Comparison of ENCODE assay signal across 18 cellular contexts in the genomic region with DNA sequence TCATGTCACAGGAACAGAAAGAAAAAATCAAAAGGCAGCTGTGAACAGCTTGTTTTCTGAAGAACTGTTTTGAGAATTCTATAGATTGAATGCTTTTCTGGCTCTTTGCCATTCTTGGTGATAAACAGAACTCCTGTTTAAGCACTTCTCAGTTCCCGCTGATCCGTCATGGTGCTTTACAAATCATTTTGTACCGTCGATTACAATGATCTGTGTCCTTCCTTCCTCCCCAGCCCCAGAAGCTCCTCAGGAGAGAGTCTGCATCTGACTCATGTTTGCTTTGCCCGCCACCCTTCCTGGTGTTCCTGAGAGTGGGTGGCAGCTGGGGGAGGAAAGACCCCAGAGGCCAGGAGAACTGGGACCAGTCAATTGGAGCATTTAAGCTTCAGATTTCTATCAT.
DNase-seq lines count a peak whose midpoint lies in the region; ATAC-seq and TF ChIP-seq lines count a peak whose summit lies in the region.
"Had no signal": no experiment of that assay in that cellular context is flagged by ENCODE, and none has a peak within 500 bp of the region (broad histone marks: within the 10 kb centered on the region; RNA-seq: fewer than 3 reads in every experiment).

No MANE protein-coding gene starts in this region.

- no peak for TF ChIP-seq RAD21 in SK-N-SH (IDR thresholded peaks at IDR 0.05; ENCODE audit: low read length)

- H4K20me1 ChIP-seq in SK-N-SH (ENCODE audit: insufficient read depth) = no peaks in the 10 kb centered on the region

- no peaks in the 10 kb centered on the region; a peak in 1 of 4 replicates for H3K4me1 ChIP-seq in SK-N-SH (ENCODE audit: control insufficient read depth in 1 of 2, insufficient read depth in 2 of 2, low read depth in 1 of 2, low read length in 1 of 2)
- H3K4me1 ChIP-seq: Caco-2, right lobe of liver, uterus had no signal

- no peaks in the 10 kb centered on the region for H3F3A ChIP-seq in SK-N-SH (replicated peaks; ENCODE audit: insufficient read depth)

- H3K4me3 ChIP-seq in SK-N-MC (0 out of 2 replicates have a peak overlapping the region, but pooled peaks have one; percentile 9), SK-N-SH (ENCODE audit: low read depth in 2 of 2, low read length in 1 of 2) (no peak overlapping the region)
- H3K4me3 ChIP-seq: right lobe of liver, uterus had no signal

- 94% methylated on average over 5 of the region's 5 CpGs for WGBS in SK-N-SH (ENCODE audit: low lambda C conversion rate)

- H3K79me2 ChIP-seq in SK-N-SH (ENCODE audit: insufficient read depth) = no peaks in the 10 kb centered on the region

- TF ChIP-seq CTCF in SK-N-SH (IDR thresholded peaks at IDR 0.05) = no peak

- H3K9ac ChIP-seq in SK-N-MC (ENCODE audit: insufficient read length) (no peak overlapping the region), SK-N-SH (no peak overlapping the region)

- H3K4me2 ChIP-seq in SK-N-SH = no peak overlapping the region

- no peak overlapping the region for H2AFZ ChIP-seq in SK-N-SH (ENCODE audit: low read depth)

- H3K27me3 ChIP-seq in SK-N-SH (ENCODE audit: insufficient read depth) = no peaks in the 10 kb centered on the region
- H3K27me3 ChIP-seq: right lobe of liver, uterus had no signal

- no peaks in the 10 kb centered on the region for H3K9me3 ChIP-seq in SK-N-MC (ENCODE audit: low read depth, low read length)
- H3K9me3 ChIP-seq in SK-N-SH = no peaks in the 10 kb centered on the region
- H3K9me3 ChIP-seq: Caco-2, right lobe of liver, uterus had no signal

- H3K9me2 ChIP-seq in SK-N-SH = no peaks in the 10 kb centered on the region

- CTCF ChIA-PET in SK-N-SH (lab: Yijun Ruan, JAX) = interaction anchor here (1.1 to 1.4 kb wide), 2 partner anchors 11 to 12 kb away, joined by 4 read pairs; no protein-coding TSS in a partner anchor

- ATAC-seq in HG03432 (IDR thresholded peaks at IDR 0.05; ENCODE audit: unreplicated experiment) (no peak), HG02678 (IDR thresholded peaks at IDR 0.05; ENCODE audit: unreplicated experiment) (no peak)
- ATAC-seq: left cardiac atrium; Right ventricle myocardium inferior; stimulated activated naive B cell treated with anti-CD40 and anti-IgM and Interleukin-4, amounts not matched to agents 10 μg/mL and 1 μg/mL and 100 μg/mL, for 72 hours had no signal

- no peak for TF ChIP-seq EP300 in SK-N-SH (IDR thresholded peaks at IDR 0.05; ENCODE audit: borderline replicate concordance in 1 of 2, low read depth in 1 of 2, low read length in 1 of 2)

- H3K36me3 ChIP-seq in SK-N-MC (ENCODE audit: insufficient read depth, low read length) (no peaks in the 10 kb centered on the region), SK-N-SH (replicated peaks in 1 of 2; ENCODE audit: control insufficient read depth in 1 of 2, insufficient read depth in 2 of 2, low read length in 1 of 2) (peaks cover 0 to 4% of the 10 kb centered on the region in 2 experiments)
- H3K36me3 ChIP-seq: right lobe of liver, uterus had no signal

- POLR2A ChIA-PET in SK-N-SH (lab: Yijun Ruan, JAX) = no interaction called here

- DNase-seq in NCI-H1694 treated with DMSO at 0.1 percent for 48 hours (lab: John Stamatoyannopoulos, UW) = peak; percentile 21
- no peak for DNase-seq in NCI-H1694 (lab: John Stamatoyannopoulos, UW)
- peak; percentile 44 for DNase-seq in SK-N-MC (ENCODE audit: low read depth, low spot score)
- peak; percentile 23 for DNase-seq in left kidney (ENCODE audit: low read depth, low spot score)
- peak; percentile 46 for DNase-seq in superior temporal gyrus (ENCODE audit: extremely low spot score)
- DNase-seq in SK-N-SH = no peak
- DNase-seq: activated CD4-positive, alpha-beta T cell treated with anti-CD3 and anti-CD28 coated beads, Interleukin-2, amount 10 ng/mL, durations not matched to agents 7 days and 5 days; activated T-cell treated with anti-CD3 and anti-CD28 coated beads, Interleukin-2, amount 50 U/mL, for 48 hours; Caco-2; erythroblast; left cardiac atrium; right lobe of liver; stimulated activated naive B cell treated with anti-CD40 and anti-IgM and Interleukin-4, amounts not matched to agents 10 μg/mL and 1 μg/mL and 100 μg/mL, for 72 hours; T-helper 9 cell; uterus had no signal

- no peak overlapping the region for H3K27ac ChIP-seq in SK-N-MC
- no peak overlapping the region for H3K27ac ChIP-seq in SK-N-SH (ENCODE audit: low read depth in 2 of 2, low read length in 1 of 2)
- H3K27ac ChIP-seq: right lobe of liver, uterus had no signal

TF ChIP-seq in SK-N-SH, 30 proteins besides CTCF, POLR2A, EP300 and RAD21 (continues in another document):
- TF ChIP-seq ELF1 (IDR thresholded peaks at IDR 0.05) (no peak), TEAD4 (IDR thresholded peaks at IDR 0.05; ENCODE audit: borderline replicate concordance, insufficient read depth) (no peak), MXI1 (IDR thresholded peaks at IDR 0.05; ENCODE audit: low read depth, low read length) (no peak), RFX5 (IDR thresholded peaks at IDR 0.05; ENCODE audit: low read length) (no peak), SIN3A (IDR thresholded peaks at IDR 0.05; ENCODE audit: borderline replicate concordance, low read depth, low read length) (no peak), FOXM1 (IDR thresholded peaks at IDR 0.05; ENCODE audit: low read depth) (no peak), GABPA (IDR thresholded peaks at IDR 0.05; ENCODE audit: low read depth) (no peak), NFIC (IDR thresholded peaks at IDR 0.05; ENCODE audit: borderline replicate concordance) (no peak), SMC3 (IDR thresholded peaks at IDR 0.05; ENCODE audit: low read depth, low read length) (no peak), GATA2 (CRISPR knock-in tag; IDR thresholded peaks at IDR 0.05) (no peak), USF1 (IDR thresholded peaks at IDR 0.05; ENCODE audit: borderline replicate concordance, low read depth) (no peak), ZBTB33 (IDR thresholded peaks at IDR 0.05; ENCODE audit: borderline replicate concordance, low read depth) (no peak), MEF2A (IDR thresholded peaks at IDR 0.05; ENCODE audit: borderline replicate concordance, low read depth) (no peak), TCF12 (IDR thresholded peaks at IDR 0.05) (no peak)
- TF ChIP-seq, protein P1, sequence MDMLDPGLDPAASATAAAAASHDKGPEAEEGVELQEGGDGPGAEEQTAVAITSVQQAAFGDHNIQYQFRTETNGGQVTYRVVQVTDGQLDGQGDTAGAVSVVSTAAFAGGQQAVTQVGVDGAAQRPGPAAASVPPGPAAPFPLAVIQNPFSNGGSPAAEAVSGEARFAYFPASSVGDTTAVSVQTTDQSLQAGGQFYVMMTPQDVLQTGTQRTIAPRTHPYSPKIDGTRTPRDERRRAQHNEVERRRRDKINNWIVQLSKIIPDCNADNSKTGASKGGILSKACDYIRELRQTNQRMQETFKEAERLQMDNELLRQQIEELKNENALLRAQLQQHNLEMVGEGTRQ (IDR thresholded peaks at IDR 0.05; ENCODE audit: borderline replicate concordance, low read depth, low read length) = no peak
- TF ChIP-seq, protein P2, sequence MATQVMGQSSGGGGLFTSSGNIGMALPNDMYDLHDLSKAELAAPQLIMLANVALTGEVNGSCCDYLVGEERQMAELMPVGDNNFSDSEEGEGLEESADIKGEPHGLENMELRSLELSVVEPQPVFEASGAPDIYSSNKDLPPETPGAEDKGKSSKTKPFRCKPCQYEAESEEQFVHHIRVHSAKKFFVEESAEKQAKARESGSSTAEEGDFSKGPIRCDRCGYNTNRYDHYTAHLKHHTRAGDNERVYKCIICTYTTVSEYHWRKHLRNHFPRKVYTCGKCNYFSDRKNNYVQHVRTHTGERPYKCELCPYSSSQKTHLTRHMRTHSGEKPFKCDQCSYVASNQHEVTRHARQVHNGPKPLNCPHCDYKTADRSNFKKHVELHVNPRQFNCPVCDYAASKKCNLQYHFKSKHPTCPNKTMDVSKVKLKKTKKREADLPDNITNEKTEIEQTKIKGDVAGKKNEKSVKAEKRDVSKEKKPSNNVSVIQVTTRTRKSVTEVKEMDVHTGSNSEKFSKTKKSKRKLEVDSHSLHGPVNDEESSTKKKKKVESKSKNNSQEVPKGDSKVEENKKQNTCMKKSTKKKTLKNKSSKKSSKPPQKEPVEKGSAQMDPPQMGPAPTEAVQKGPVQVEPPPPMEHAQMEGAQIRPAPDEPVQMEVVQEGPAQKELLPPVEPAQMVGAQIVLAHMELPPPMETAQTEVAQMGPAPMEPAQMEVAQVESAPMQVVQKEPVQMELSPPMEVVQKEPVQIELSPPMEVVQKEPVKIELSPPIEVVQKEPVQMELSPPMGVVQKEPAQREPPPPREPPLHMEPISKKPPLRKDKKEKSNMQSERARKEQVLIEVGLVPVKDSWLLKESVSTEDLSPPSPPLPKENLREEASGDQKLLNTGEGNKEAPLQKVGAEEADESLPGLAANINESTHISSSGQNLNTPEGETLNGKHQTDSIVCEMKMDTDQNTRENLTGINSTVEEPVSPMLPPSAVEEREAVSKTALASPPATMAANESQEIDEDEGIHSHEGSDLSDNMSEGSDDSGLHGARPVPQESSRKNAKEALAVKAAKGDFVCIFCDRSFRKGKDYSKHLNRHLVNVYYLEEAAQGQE (IDR thresholded peaks at IDR 0.05; ENCODE audit: low read depth, low read length) = no peak
- TF ChIP-seq, protein P3, sequence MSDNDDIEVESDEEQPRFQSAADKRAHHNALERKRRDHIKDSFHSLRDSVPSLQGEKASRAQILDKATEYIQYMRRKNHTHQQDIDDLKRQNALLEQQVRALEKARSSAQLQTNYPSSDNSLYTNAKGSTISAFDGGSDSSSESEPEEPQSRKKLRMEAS (IDR thresholded peaks at IDR 0.05; ENCODE audit: low read depth) = no peak

Comparison
In these comparisons a context has a peak if more than half of its experiments do, and no peak if none do; other contexts are left out.
1. DNase-seq: peak in NCI-H1694 treated with DMSO at 0.1 percent for 48 hours (single experiment), SK-N-MC (single experiment), left kidney (single experiment) and superior temporal gyrus (single experiment); none in NCI-H1694 (single experiment) and SK-N-SH (single experiment).